25 cellular contexts compared by ENCODE assay signal in the genomic region with DNA sequence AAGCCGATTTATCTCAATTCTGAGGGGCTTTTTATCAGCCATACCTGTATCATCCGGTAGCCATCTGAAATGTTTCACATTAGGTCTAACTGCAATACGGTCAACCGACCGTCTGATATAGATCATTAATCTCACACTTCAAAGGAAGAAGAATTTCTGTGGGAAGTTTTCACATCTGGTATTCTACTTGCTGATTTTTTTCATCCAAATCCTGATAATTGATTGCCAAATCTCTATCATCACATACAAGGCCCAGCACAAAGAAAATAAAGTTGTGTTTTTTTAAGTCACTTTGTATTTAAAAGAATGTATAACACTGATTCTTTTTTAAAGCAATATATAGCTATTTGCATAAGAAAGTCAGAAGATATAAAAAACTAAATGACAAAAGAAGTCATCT.
"Had no signal": no experiment of that assay in that cellular context is flagged by ENCODE, and none has a peak within 500 bp of the region (broad histone marks: within the 10 kb centered on the region; RNA-seq: fewer than 3 reads in every experiment).

No MANE protein-coding gene starts in this region.

- H3K36me3 ChIP-seq: colonic mucosa, esophagus muscularis mucosa, heart left ventricle, lower lobe of right lung, neural progenitor cell, transverse colon had no signal

- H3K27me3 ChIP-seq: colonic mucosa, esophagus muscularis mucosa, heart left ventricle, neural progenitor cell, transverse colon had no signal

- H2AFZ ChIP-seq: neural progenitor cell had no signal

- ATAC-seq: activated CD4-positive, alpha-beta T cell treated with anti-CD3 and anti-CD28 coated beads for 36 hours; activated T-cell treated with anti-CD3 and anti-CD28 coated beads, Interleukin-2, amount 50 U/mL, for 4 hours; effector memory CD8-positive, alpha-beta T cell; heart left ventricle; left lobe of liver; lower lobe of right lung; naive thymus-derived CD8-positive, alpha-beta T cell; sciatic nerve; stimulated activated memory B cell treated with anti-CD40 and anti-IgM and Interleukin-4, amounts not matched to agents 10 μg/mL and 1 μg/mL and 100 μg/mL, for 72 hours had no signal

- H3K9me3 ChIP-seq: colonic mucosa, esophagus muscularis mucosa, heart left ventricle, lower lobe of right lung, transverse colon had no signal

- H3K4me3 ChIP-seq: colonic mucosa, dorsolateral prefrontal cortex, esophagus muscularis mucosa, heart left ventricle, lower lobe of right lung, neural progenitor cell, transverse colon had no signal

- H3K4me2 ChIP-seq: neural progenitor cell had no signal

- H3K4me1 ChIP-seq: colonic mucosa, esophagus muscularis mucosa, lower lobe of right lung, transverse colon had no signal

- DNase-seq: activated B cell treated with CpG ODN at 0.5 μM for 24 hours; activated CD4-positive, alpha-beta T cell treated with anti-CD3 and anti-CD28 coated beads for 36 hours; activated CD4-positive, alpha-beta T cell treated with anti-CD3 and anti-CD28 coated beads, Interleukin-2, amount 50 U/mL, for 4 hours; activated CD8-positive, alpha-beta memory T cell treated with anti-CD3 and anti-CD28 coated beads, Interleukin-2, amount 50 U/mL, for 48 hours; activated naive CD4-positive, alpha-beta T cell; activated T-cell treated with anti-CD3 and anti-CD28 coated beads, Interleukin-2, amount 50 U/mL, for 4 hours; colonic mucosa; dorsolateral prefrontal cortex; effector memory CD8-positive, alpha-beta T cell; heart left ventricle; islet precursor cell; lower lobe of right lung; naive thymus-derived CD8-positive, alpha-beta T cell; posterior cingulate gyrus; small intestine; T1000; transverse colon had no signal

- FAIRE-seq: bronchial epithelial cell, endothelial cell of umbilical vein, urothelium cell line had no signal

- H3K9ac ChIP-seq: neural progenitor cell had no signal

- H3K27ac ChIP-seq: colonic mucosa, dorsolateral prefrontal cortex, esophagus muscularis mucosa, heart left ventricle, lower lobe of right lung, neural progenitor cell, transverse colon had no signal
